22 cellular contexts compared by ENCODE assay signal in the genomic region with DNA sequence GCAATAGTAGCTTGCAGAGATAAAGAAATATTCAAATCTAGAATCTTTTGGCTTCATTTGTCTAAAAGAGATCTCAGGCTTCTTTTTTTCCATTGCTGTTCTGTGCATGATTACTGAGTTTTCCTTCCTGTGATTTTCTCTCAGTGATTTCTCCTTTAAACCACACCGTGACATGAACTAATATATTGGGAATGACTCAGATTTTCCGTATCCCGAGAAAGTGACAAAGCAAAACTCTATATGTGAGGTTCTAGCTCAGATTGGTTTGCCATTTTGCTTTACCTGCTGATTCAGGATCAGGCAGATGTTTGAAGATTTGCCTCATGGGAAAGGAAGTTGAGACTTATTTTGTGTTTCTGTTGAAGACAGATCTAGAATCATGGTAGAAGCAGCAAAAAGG. TPM values are rescaled to one million over a fixed set of nuclear protein-coding genes. Genes with fewer than 3 reads are reported as not detected.
A peak's percentile ranks its signal among the peaks of the same experiment; 100 is the strongest.
DNase-seq lines count a peak whose midpoint lies in the region; ATAC-seq and TF ChIP-seq lines count a peak whose summit lies in the region.
"Had no signal": no experiment of that assay in that cellular context is flagged by ENCODE, and none has a peak within 500 bp of the region (broad histone marks: within the 10 kb centered on the region; RNA-seq: fewer than 3 reads in every experiment).

No MANE protein-coding gene starts in this region.

- ATAC-seq in GM18517 (IDR thresholded peaks at IDR 0.05; ENCODE audit: unreplicated experiment): no peak
- ATAC-seq in HG03095 (IDR thresholded peaks at IDR 0.05; ENCODE audit: unreplicated experiment): no peak
- ATAC-seq: activated T-cell treated with anti-CD3 and anti-CD28 coated beads, Interleukin-2, amount 50 U/mL, for 4 hours had no signal

- DNase-seq in Caki2 (ENCODE audit: low read depth) (peak; percentile 67), OCI-M1 (lab: John Stamatoyannopoulos, UW) (peak; percentile 29), choroid plexus epithelial cell (ENCODE audit: low read depth) (peak; percentile 69), lung microvascular endothelial cell (ENCODE audit: low read depth in 2 of 2) (peak; percentile 71 to 86), NCI-H1930 (lab: John Stamatoyannopoulos, UW) (no peak), NCI-H524 (lab: John Stamatoyannopoulos, UW) (no peak)
- DNase-seq: activated CD4-positive, alpha-beta T cell treated with anti-CD3 and anti-CD28 coated beads, Interleukin-2, amount 50 U/mL, for 48 hours; activated T-cell treated with anti-CD3 and anti-CD28 coated beads, Interleukin-2, amount 50 U/mL, for 4 hours; CD8-positive, alpha-beta memory T cell; endodermal cell; GDM1; H7; head of caudate nucleus; immature natural killer cell; mammary epithelial cell; MG63; NCI-H774; retina; SW 1271 had no signal

- no peak for TF ChIP-seq CTCF in choroid plexus epithelial cell (conservative IDR thresholded peaks at IDR 0.05; ENCODE audit: low read depth, low read length)

- no peak overlapping the region for H3K4me3 ChIP-seq in choroid plexus epithelial cell (ENCODE audit: low read depth, low read length)
- H3K4me3 ChIP-seq: MG63, vagina had no signal

- in situ Hi-C loops in Caki2 (cut with HindIII; ENCODE audit: low pct_unique_long_range_greater_than_20kb, low sequenced_read_pairs): no loop called here

RNA-seq across cellular contexts. Expression of a gene that starts 59.4 kb away (rescaled TPM):
- 9.9 and 11.6 TPM in 2 replicates for total RNA-seq in Caki2 (2014; rRNA removed; shearing (Covaris generic); ENCODE audit: low replicate concordance)
- 12.4 and 21.4 TPM in 2 replicates for total RNA-seq in lung microvascular endothelial cell

Comparison
In these comparisons a context has a peak if more than half of its experiments do, and no peak if none do; other contexts are left out.
1. DNase-seq: peak in Caki2 (single experiment), OCI-M1 (single experiment), choroid plexus epithelial cell (single experiment) and lung microvascular endothelial cell (2 of 2); none in NCI-H1930 (0 of 2) and NCI-H524 (0 of 2).